In genomic region chr4:37976991-37977470, GRCh38 we compare ENCODE assay signal across 7 cellular contexts. TPM values are rescaled to one million over a fixed set of nuclear protein-coding genes. Genes with fewer than 3 reads are reported as not detected.
DNase-seq lines count a peak whose midpoint lies in the region; ATAC-seq, FAIRE-seq and TF ChIP-seq lines count a peak whose summit lies in the region.

No MANE protein-coding gene starts in this region.

- H3K27me3 Mint-ChIP-seq in WTC11 (ENCODE audit: low read depth) = no peaks in the 10 kb centered on the region

- no peak for FAIRE-seq in bronchial epithelial cell (lab: Jason Lieb, UNC)

- POLR2A ChIA-PET in WTC11 (lab: Charles Lee) = no interaction called here

- DNase-seq in NCI-H1930 (lab: John Stamatoyannopoulos, UW) = peak; percentile 37 to 40
- peak; percentile 80 for DNase-seq in WTC11 (ENCODE audit: low spot score)
- no peak for DNase-seq in bronchial epithelial cell (ENCODE audit: low read depth)
- DNase-seq in islet precursor cell = peak; percentile 91
- peak; percentile 56 to 66 for DNase-seq in stimulated activated CD4-positive, alpha-beta T cell treated with anti-CD3 and anti-CD28 coated beads, Interleukin-15, amount 100 ng/mL, for 1 hour (ENCODE audit: low read depth in 1 of 2, low spot score in 1 of 2)

- ATAC-seq in GM18511 (IDR thresholded peaks at IDR 0.05; ENCODE audit: unreplicated experiment) = peak; percentile 82
- peak; percentile 74 for ATAC-seq in HG02840 (IDR thresholded peaks at IDR 0.05; ENCODE audit: low FRiP score, unreplicated experiment)
- ATAC-seq in WTC11 = peak; percentile 87

- H3K4me3 Mint-ChIP-seq in WTC11 = peak overlapping the region; percentile 65

- CTCF ChIA-PET in WTC11 (lab: Charles Lee) = interaction anchor here (1.0 to 1.3 kb wide), 4 partner anchors 9 to 175 kb away, joined by 3 to 6 read pairs (median 4); partner anchors contain the start of gene PGM2

- TF ChIP-seq CTCF in WTC11 (IDR thresholded peaks at IDR 0.05) (no peak), bronchial epithelial cell (IDR thresholded peaks at IDR 0.05; ENCODE audit: insufficient read depth, low read length, severe bottlenecking) (no peak)

- peaks cover 5% of the 10 kb centered on the region for H3K36me3 Mint-ChIP-seq in WTC11

- no peak overlapping the region for H3K27ac Mint-ChIP-seq in WTC11

- no peaks in the 10 kb centered on the region for H3K36me3 ChIP-seq in bronchial epithelial cell (ENCODE audit: control insufficient read depth, insufficient read depth, low read length)

- H3K9me3 Mint-ChIP-seq in WTC11 = peaks cover 11% of the 10 kb centered on the region

- H3K27me3 ChIP-seq in bronchial epithelial cell (ENCODE audit: control insufficient read depth, insufficient read depth, low read length) = no peaks in the 10 kb centered on the region

- peak overlapping the region; percentile 59 for H3K4me3 ChIP-seq in bronchial epithelial cell (ENCODE audit: low read depth, low read length)

- peaks cover 51% of the 10 kb centered on the region for H3K4me1 Mint-ChIP-seq in WTC11

TF ChIP-seq in WTC11, 78 proteins besides CTCF, POLR2A, EP300 and RAD21:
- TF ChIP-seq TEAD4 (CRISPR knock-in tag; IDR thresholded peaks at IDR 0.05) = no peak
- TF ChIP-seq MYBL2 (CRISPR knock-in tag; IDR thresholded peaks at IDR 0.05) = no peak
- 0 out of 2 replicates have a peak, but pooled peaks have one; percentile 5 for TF ChIP-seq ZNF423 (CRISPR knock-in tag; IDR thresholded peaks at IDR 0.05)
- TF ChIP-seq SOX15 (CRISPR knock-in tag; IDR thresholded peaks at IDR 0.05) = no peak
- TF ChIP-seq SP1 (CRISPR knock-in tag; conservative IDR thresholded peaks at IDR 0.05) = peak; percentile 61; the same call in 1 of the 2 replicates
- no peak for TF ChIP-seq OVOL2 (CRISPR knock-in tag; IDR thresholded peaks at IDR 0.05; ENCODE audit: borderline replicate concordance)
- TF ChIP-seq E2F4 (CRISPR knock-in tag; IDR thresholded peaks at IDR 0.05; ENCODE audit: borderline replicate concordance, low read depth) = no peak
- TF ChIP-seq ARID4B (CRISPR knock-in tag; IDR thresholded peaks at IDR 0.05; ENCODE audit: borderline replicate concordance) = no peak

RNA-seq across cellular contexts. Expression of gene PTTG2, which starts 16.8 kb away (rescaled TPM):
- total RNA-seq in WTC11 (2021) = 0.35 TPM in 1 of 3 replicates, not detected in the others
- total RNA-seq in bronchial epithelial cell = not detected in 2 replicates
